ENCODE assay signal across 1 cellular context in the genomic region with DNA sequence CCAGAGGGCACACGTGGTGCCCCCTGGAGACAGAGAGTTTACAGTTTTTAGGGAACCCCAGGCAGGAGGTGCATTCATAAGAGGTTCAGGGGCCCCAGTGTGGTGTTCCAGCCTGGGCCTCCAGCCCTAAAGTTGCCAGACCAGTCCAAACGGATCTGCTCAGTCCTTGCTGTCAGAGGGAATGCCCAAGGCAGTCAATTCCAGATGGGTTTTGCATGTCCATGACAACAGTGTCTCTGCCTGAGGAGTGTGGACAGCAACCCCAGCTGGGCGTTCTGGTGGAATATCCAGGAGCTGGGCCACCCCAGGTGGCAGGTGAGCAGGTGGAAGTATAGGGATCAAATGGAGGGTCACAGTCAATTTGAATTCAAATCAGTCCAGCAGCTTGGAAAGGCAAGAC.
TF ChIP-seq lines count a peak whose summit lies in the region.

No MANE protein-coding gene starts in this region.

TF ChIP-seq in H1, 55 proteins besides CTCF, POLR2A, EP300 and RAD21:
- TF ChIP-seq EZH2 (IDR thresholded peaks at IDR 0.05; ENCODE audit: low read depth, low read length, severe bottlenecking) = no peak
- TF ChIP-seq CHD2 (IDR thresholded peaks at IDR 0.05; ENCODE audit: low read length) = no peak
- no peak for TF ChIP-seq EGR1 (IDR thresholded peaks at IDR 0.05; ENCODE audit: borderline replicate concordance, low read depth, low read length)
- TF ChIP-seq SP4 (IDR thresholded peaks at IDR 0.05; ENCODE audit: low read length) = no peak
- TF ChIP-seq TEAD4 (IDR thresholded peaks at IDR 0.05; ENCODE audit: low read depth, low read length) = no peak
- no peak for TF ChIP-seq ASH2L (IDR thresholded peaks at IDR 0.05; ENCODE audit: low read length)
- TF ChIP-seq TAF1 (IDR thresholded peaks at IDR 0.05; ENCODE audit: low read depth, low read length) = no peak
- no peak for TF ChIP-seq CHD1 (IDR thresholded peaks at IDR 0.05; ENCODE audit: low read depth, low read length)
- no peak for TF ChIP-seq HDAC2 (IDR thresholded peaks at IDR 0.05; ENCODE audit: borderline replicate concordance in 1 of 2, low read depth in 2 of 2, low read length in 2 of 2)
- TF ChIP-seq KDM5A (IDR thresholded peaks at IDR 0.05; ENCODE audit: low read length) = no peak
- no peak for TF ChIP-seq KDM1A (IDR thresholded peaks at IDR 0.05; ENCODE audit: borderline replicate concordance, low read length)
